In the genomic region with DNA sequence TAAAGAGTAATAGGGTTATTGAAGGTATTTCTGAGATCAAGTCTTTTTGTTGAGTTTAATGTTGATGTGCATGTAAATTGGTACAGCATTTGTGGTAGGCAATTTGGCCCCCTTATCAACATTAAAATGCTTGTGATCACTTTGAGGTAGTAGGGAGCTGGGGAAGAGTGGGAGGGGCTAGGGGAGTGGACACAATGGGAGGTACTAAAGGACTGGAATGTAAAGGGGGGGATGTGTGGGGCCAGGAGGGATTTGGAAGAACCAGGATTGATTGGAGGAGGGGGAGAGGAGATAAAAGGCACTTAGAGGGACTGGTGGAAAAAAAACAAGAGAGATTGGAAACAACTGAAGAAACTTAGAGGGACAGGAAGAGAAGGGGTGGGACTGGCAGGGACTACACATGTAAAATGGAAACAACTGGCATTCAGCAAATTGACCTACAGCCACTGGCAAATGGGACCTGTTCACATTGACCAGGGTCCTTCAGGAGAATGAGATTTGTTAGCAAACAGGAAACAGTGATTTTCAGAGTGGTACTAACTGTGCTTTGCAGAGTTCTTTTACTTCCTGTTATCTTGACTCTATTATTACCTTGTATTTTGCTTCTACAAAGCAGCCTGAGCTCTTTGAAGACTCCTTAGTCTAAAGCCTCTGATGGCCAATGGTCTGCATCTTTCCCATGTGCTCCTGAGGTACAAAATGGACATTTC, we compare ENCODE assay signal across 16 cellular contexts. TPM values are rescaled to one million over a fixed set of nuclear protein-coding genes. Genes with fewer than 3 reads are reported as not detected.
DNase-seq lines count a peak whose midpoint lies in the region; ATAC-seq, FAIRE-seq and TF ChIP-seq lines count a peak whose summit lies in the region.
"Had no signal": no experiment of that assay in that cellular context is flagged by ENCODE, and none has a peak within 500 bp of the region (broad histone marks: within the 10 kb centered on the region; RNA-seq: fewer than 3 reads in every experiment).

No MANE protein-coding gene starts in this region.

- intact Hi-C loops in activated CD4-positive, alpha-beta memory T cell treated with anti-CD3 and anti-CD28 coated beads for 36 hours (cut with micrococcal nuclease): no loop called here

- no peak overlapping the region for H3K9ac ChIP-seq in astrocyte (ENCODE audit: low read length)
- H3K9ac ChIP-seq in trophoblast cell (ENCODE audit: low read length): peak overlapping the region; percentile 56

- H2BK12ac ChIP-seq in trophoblast cell (ENCODE audit: low read length): no peak overlapping the region

- no peak overlapping the region for H4K8ac ChIP-seq in trophoblast cell (ENCODE audit: low read depth, low read length)

- no peak overlapping the region for H3K27ac ChIP-seq in astrocyte (ENCODE audit: low read depth, low read length)
- H3K27ac ChIP-seq in trophoblast cell (ENCODE audit: low read depth, low read length): no peak overlapping the region
- H3K27ac ChIP-seq in osteoblast (ENCODE audit: low read depth, low read length): no peak overlapping the region
- H3K27ac ChIP-seq: cardiac muscle cell, thoracic aorta had no signal

- H3K27ac Mint-ChIP-seq in activated CD4-positive, alpha-beta memory T cell treated with anti-CD3 and anti-CD28 coated beads for 36 hours: peak overlapping the region; percentile 31
- no peak overlapping the region for H3K27ac Mint-ChIP-seq in activated CD4-positive, alpha-beta memory T cell treated with anti-CD3 and anti-CD28 coated beads, Interleukin-2, amount 10 ng/mL, durations not matched to agents 7 days and 5 days
- H3K27ac Mint-ChIP-seq in astrocyte (ENCODE audit: unreplicated experiment): no peak overlapping the region

- H3K4me3 ChIP-seq in astrocyte (ENCODE audit: insufficient read depth, low read depth, low read length): no peak overlapping the region
- H3K4me3 ChIP-seq in trophoblast cell (ENCODE audit: low read depth, low read length): no peak overlapping the region
- H3K4me3 ChIP-seq in osteoblast (ENCODE audit: insufficient read depth, low read length): no peak overlapping the region
- H3K4me3 ChIP-seq: cardiac muscle cell, lung, thoracic aorta had no signal

- H2BK5ac ChIP-seq in trophoblast cell (ENCODE audit: low read depth, low read length, poor library complexity): no peak overlapping the region

- no peaks in the 10 kb centered on the region for H3K27me3 Mint-ChIP-seq in activated CD4-positive, alpha-beta memory T cell treated with anti-CD3 and anti-CD28 coated beads for 36 hours
- no peaks in the 10 kb centered on the region for H3K27me3 Mint-ChIP-seq in activated CD4-positive, alpha-beta memory T cell treated with anti-CD3 and anti-CD28 coated beads, Interleukin-2, amount 10 ng/mL, durations not matched to agents 7 days and 5 days
- no peaks in the 10 kb centered on the region for H3K27me3 Mint-ChIP-seq in astrocyte (ENCODE audit: low read depth, unreplicated experiment)

- TF ChIP-seq POLR2A in H54 (IDR thresholded peaks at IDR 0.05; ENCODE audit: low read depth, low read length): no peak

- TF ChIP-seq CTCF in astrocyte (IDR thresholded peaks at IDR 0.05; ENCODE audit: insufficient read depth, low read depth, low read length) (no peak), osteoblast (IDR thresholded peaks at IDR 0.05; ENCODE audit: extremely low read depth, low read depth, low read length) (no peak)

- no peak overlapping the region for H3K4ac ChIP-seq in trophoblast cell (ENCODE audit: low read depth, low read length)

- no peak overlapping the region for H2AFZ ChIP-seq in astrocyte (ENCODE audit: low read depth, low read length)
- no peak overlapping the region for H2AFZ ChIP-seq in trophoblast cell (ENCODE audit: insufficient read depth, low read length, poor library complexity)
- no peak overlapping the region for H2AFZ ChIP-seq in osteoblast (ENCODE audit: low read length)

- FAIRE-seq in H54 (lab: Jason Lieb, UNC) (peak; percentile 55), astrocyte (lab: Jason Lieb, UNC) (no peak)
- FAIRE-seq: D721Med had no signal

- peaks cover 2% of the 10 kb centered on the region for H3K36me3 Mint-ChIP-seq in activated CD4-positive, alpha-beta memory T cell treated with anti-CD3 and anti-CD28 coated beads for 36 hours
- peaks cover 9% of the 10 kb centered on the region for H3K36me3 Mint-ChIP-seq in activated CD4-positive, alpha-beta memory T cell treated with anti-CD3 and anti-CD28 coated beads, Interleukin-2, amount 10 ng/mL, durations not matched to agents 7 days and 5 days (ENCODE audit: low read depth)
- peaks cover 2% of the 10 kb centered on the region for H3K36me3 Mint-ChIP-seq in astrocyte (ENCODE audit: low read depth, unreplicated experiment)

- H3K9me3 ChIP-seq in astrocyte (ENCODE audit: insufficient read depth, low read depth, low read length) (no peaks in the 10 kb centered on the region), trophoblast cell (ENCODE audit: insufficient read depth, low read depth, low read length) (peaks cover 4% of the 10 kb centered on the region), osteoblast (ENCODE audit: low read depth, low read length) (no peaks in the 10 kb centered on the region)
- H3K9me3 ChIP-seq: thoracic aorta had no signal

- H3K4me2 ChIP-seq in astrocyte (ENCODE audit: low read length) (peak overlapping the region; percentile 18), trophoblast cell (ENCODE audit: low read length) (no peak overlapping the region), osteoblast (ENCODE audit: insufficient read depth, low read length) (no peak overlapping the region)

- no peaks in the 10 kb centered on the region for H3K79me2 ChIP-seq in astrocyte (ENCODE audit: insufficient read depth, low read length)
- no peaks in the 10 kb centered on the region for H3K79me2 ChIP-seq in trophoblast cell (ENCODE audit: control insufficient read depth, insufficient read depth, low read length, poor library complexity)
- no peaks in the 10 kb centered on the region for H3K79me2 ChIP-seq in osteoblast (ENCODE audit: insufficient read depth, low read length)

- DNase-seq in activated CD4-positive, alpha-beta memory T cell treated with anti-CD3 and anti-CD28 coated beads for 36 hours: no peak
- no peak for DNase-seq in activated CD4-positive, alpha-beta memory T cell treated with anti-CD3 and anti-CD28 coated beads, Interleukin-2, amount 10 ng/mL, durations not matched to agents 7 days and 5 days
- DNase-seq in H54 (ENCODE audit: insufficient read length, low spot score): no peak
- DNase-seq in astrocyte (ENCODE audit: low read depth): no peak
- DNase-seq in trophoblast cell: no peak
- no peak for DNase-seq in inferior parietal cortex (ENCODE audit: extremely low spot score)
- no peak for DNase-seq in osteoblast (ENCODE audit: insufficient read length, low spot score, missing footprints)
- DNase-seq: NCI-H2227 treated with DMSO at 0.1 percent for 48 hours; NK-92 treated with Interleukin-12 subunit alpha and Interleukin-12 subunit beta, amount 100 ng/mL, for 24 hours; SHP77 treated with DMSO at 0.1 percent for 48 hours had no signal

- H2BK120ac ChIP-seq in trophoblast cell (ENCODE audit: insufficient read depth, low read length, poor library complexity): no peak overlapping the region

- H3K27me3 ChIP-seq in astrocyte (ENCODE audit: insufficient read depth, low read length): no peaks in the 10 kb centered on the region
- H3K27me3 ChIP-seq in trophoblast cell (ENCODE audit: insufficient read depth, low read length): no peaks in the 10 kb centered on the region
- no peaks in the 10 kb centered on the region for H3K27me3 ChIP-seq in osteoblast (ENCODE audit: insufficient read depth, low read length)
- H3K27me3 ChIP-seq: cardiac muscle cell had no signal

- CTCF ChIA-PET in activated CD4-positive, alpha-beta memory T cell treated with anti-CD3 and anti-CD28 coated beads for 36 hours (lab: Charles Lee): interaction anchor here (0.6 to 1.2 kb wide), 2 partner anchors 9 to 37 kb away, joined by 3 to 7 read pairs; no protein-coding TSS in a partner anchor
- CTCF ChIA-PET in activated CD4-positive, alpha-beta memory T cell treated with anti-CD3 and anti-CD28 coated beads, Interleukin-2, amount 10 ng/mL, durations not matched to agents 7 days and 5 days (lab: Charles Lee): interaction anchor here (1.7 to 3.0 kb wide), 2 partner anchors 9 to 134 kb away, joined by 5 to 10 read pairs; no protein-coding TSS in a partner anchor

- no peak overlapping the region for H3K4me3 Mint-ChIP-seq in activated CD4-positive, alpha-beta memory T cell treated with anti-CD3 and anti-CD28 coated beads for 36 hours
- H3K4me3 Mint-ChIP-seq in activated CD4-positive, alpha-beta memory T cell treated with anti-CD3 and anti-CD28 coated beads, Interleukin-2, amount 10 ng/mL, durations not matched to agents 7 days and 5 days: no peak overlapping the region
- no peak overlapping the region for H3K4me3 Mint-ChIP-seq in astrocyte (ENCODE audit: unreplicated experiment)
- H3K4me3 Mint-ChIP-seq: neural crest cell had no signal

- H3K4me1 Mint-ChIP-seq in activated CD4-positive, alpha-beta memory T cell treated with anti-CD3 and anti-CD28 coated beads for 36 hours (ENCODE audit: low read depth): peaks cover 24% of the 10 kb centered on the region
- H3K4me1 Mint-ChIP-seq in activated CD4-positive, alpha-beta memory T cell treated with anti-CD3 and anti-CD28 coated beads, Interleukin-2, amount 10 ng/mL, durations not matched to agents 7 days and 5 days: peaks cover 13% of the 10 kb centered on the region
- peaks cover 17% of the 10 kb centered on the region for H3K4me1 Mint-ChIP-seq in astrocyte (ENCODE audit: low read depth, unreplicated experiment)
- H3K4me1 Mint-ChIP-seq: neural crest cell had no signal

- H3K4me1 ChIP-seq in astrocyte (ENCODE audit: insufficient read depth, low read length): peaks cover 9% of the 10 kb centered on the region
- peaks cover 0 to 4% of the 10 kb centered on the region in 2 experiments for H3K4me1 ChIP-seq in trophoblast cell (ENCODE audit: control insufficient read depth in 1 of 2, insufficient read depth in 2 of 2, low read length in 2 of 2)
- peaks cover 9% of the 10 kb centered on the region for H3K4me1 ChIP-seq in osteoblast (ENCODE audit: insufficient read depth, low read length)

- no peak overlapping the region for H2AK5ac ChIP-seq in trophoblast cell (ENCODE audit: low read length)

- H3K14ac ChIP-seq in trophoblast cell (ENCODE audit: low read length): no peak overlapping the region

- no peak overlapping the region for H3K23ac ChIP-seq in trophoblast cell (ENCODE audit: low read length)

- peaks cover 3% of the 10 kb centered on the region for H3K9me3 Mint-ChIP-seq in activated CD4-positive, alpha-beta memory T cell treated with anti-CD3 and anti-CD28 coated beads for 36 hours
- H3K9me3 Mint-ChIP-seq in activated CD4-positive, alpha-beta memory T cell treated with anti-CD3 and anti-CD28 coated beads, Interleukin-2, amount 10 ng/mL, durations not matched to agents 7 days and 5 days: peaks cover 5% of the 10 kb centered on the region
- H3K9me3 Mint-ChIP-seq in astrocyte (ENCODE audit: unreplicated experiment): peaks cover 9% of the 10 kb centered on the region

- POLR2A ChIA-PET in activated CD4-positive, alpha-beta memory T cell treated with anti-CD3 and anti-CD28 coated beads for 36 hours (lab: Charles Lee): no interaction called here
- POLR2A ChIA-PET in activated CD4-positive, alpha-beta memory T cell treated with anti-CD3 and anti-CD28 coated beads, Interleukin-2, amount 10 ng/mL, durations not matched to agents 7 days and 5 days (lab: Charles Lee): interaction anchor here (2.6 kb wide), 1 partner anchor 9 kb away, joined by 8 read pairs; no protein-coding TSS in a partner anchor

- ATAC-seq in HG03469 (IDR thresholded peaks at IDR 0.05; ENCODE audit: unreplicated experiment): no peak

- H4K91ac ChIP-seq in trophoblast cell (ENCODE audit: low read depth, low read length): no peak overlapping the region

- no peaks in the 10 kb centered on the region for H3K79me1 ChIP-seq in trophoblast cell (ENCODE audit: low read length)

- H4K20me1 ChIP-seq in astrocyte (ENCODE audit: insufficient read depth, low read length) (no peaks in the 10 kb centered on the region), osteoblast (ENCODE audit: insufficient read depth, low read length) (no peaks in the 10 kb centered on the region)

- H3K36me3 ChIP-seq in astrocyte (ENCODE audit: insufficient read depth, low read length): no peaks in the 10 kb centered on the region
- no peaks in the 10 kb centered on the region for H3K36me3 ChIP-seq in trophoblast cell (ENCODE audit: control insufficient read depth in 1 of 2, insufficient read depth in 2 of 2, low read length in 2 of 2)
- no peaks in the 10 kb centered on the region for H3K36me3 ChIP-seq in osteoblast (ENCODE audit: insufficient read depth, low read length)
- H3K36me3 ChIP-seq: cardiac muscle cell, thoracic aorta had no signal

- no peak overlapping the region for H4K12ac ChIP-seq in trophoblast cell (ENCODE audit: low read depth, low read length)

- no peak overlapping the region for H3K18ac ChIP-seq in trophoblast cell (ENCODE audit: low read length)

RNA-seq across cellular contexts. Expression of a gene that starts 47.8 kb away (rescaled TPM):
- 10 to 100 TPM; 64.7 to 66.4 TPM for total RNA-seq in activated CD4-positive, alpha-beta memory T cell treated with anti-CD3 and anti-CD28 coated beads for 36 hours
- total RNA-seq in activated CD4-positive, alpha-beta memory T cell treated with anti-CD3 and anti-CD28 coated beads, Interleukin-2, amount 10 ng/mL, durations not matched to agents 7 days and 5 days: 10 to 100 TPM; 36.0 to 39.6 TPM
- total RNA-seq in astrocyte (57.6 and 60.7 TPM in 2 replicates), osteoblast (181 and 196 TPM in 2 replicates)
- polyA plus RNA-seq in trophoblast cell (2013): 38.2 and 38.5 TPM in 2 replicates
